Comparison of ENCODE assay signal across 9 cellular contexts in the genomic region with DNA sequence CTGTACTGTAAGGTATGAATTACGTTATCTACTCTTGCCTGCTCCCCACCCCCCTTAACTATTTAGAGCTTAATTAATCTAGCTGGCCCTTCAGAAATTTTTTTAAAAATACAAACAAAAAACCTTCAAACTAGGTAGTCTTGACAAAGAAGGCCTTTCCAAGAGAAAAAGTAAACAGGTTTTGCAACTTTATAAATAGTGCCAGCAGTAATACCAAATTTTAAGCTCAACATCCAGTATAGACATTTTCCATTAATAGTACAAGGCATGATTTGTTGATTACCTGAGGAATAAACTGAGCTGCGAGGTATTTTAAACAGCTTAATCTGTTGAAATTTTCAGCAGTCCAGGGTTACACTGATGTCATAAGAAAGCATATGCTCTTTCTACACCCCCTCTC. TPM values are rescaled to one million over a fixed set of nuclear protein-coding genes. Genes with fewer than 3 reads are reported as not detected.
"Had no signal": no experiment of that assay in that cellular context is flagged by ENCODE, and none has a peak within 500 bp of the region (broad histone marks: within the 10 kb centered on the region; RNA-seq: fewer than 3 reads in every experiment).

No MANE protein-coding gene starts in this region.

- H3K4me3 ChIP-seq: GM12878 had no signal

- FAIRE-seq: G401.6, GM12878, GM12891, GM12892, GM18507, GM19239 had no signal

- DNase-seq: GDM1, GF-D8 had no signal

- ATAC-seq: GM12878 had no signal

RNA-seq across cellular contexts. Expression of a gene that starts 20.1 kb away (rescaled TPM):
- total RNA-seq: G401, GM12878 had no signal

RNA-seq across cellular contexts. Expression of a gene that starts 34.6 kb away (rescaled TPM):
- polyA plus RNA-seq: GM12878 had no signal
